Comparison of ENCODE assay signal across 32 cellular contexts in the genomic region with DNA sequence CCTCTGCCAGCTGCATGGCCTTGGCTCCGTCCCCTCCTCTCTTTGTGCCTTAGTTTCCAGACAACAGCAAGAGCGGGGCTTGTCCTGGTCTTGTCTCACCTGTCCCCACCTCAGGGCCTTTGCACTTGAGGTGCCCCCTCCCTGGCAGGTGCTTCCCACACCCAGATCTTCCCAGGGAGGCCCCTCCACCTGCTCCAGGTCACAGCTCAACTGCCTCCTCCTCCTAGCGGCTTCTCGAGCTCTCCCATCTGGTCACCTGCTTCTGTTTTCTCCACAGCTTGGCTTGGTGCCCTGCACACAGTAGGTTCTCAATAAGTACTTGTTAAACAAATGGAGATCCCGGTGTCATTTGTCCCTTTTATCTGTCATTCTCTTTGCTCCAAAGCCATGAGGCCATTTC.
"Had no signal": no experiment of that assay in that cellular context is flagged by ENCODE, and none has a peak within 500 bp of the region (broad histone marks: within the 10 kb centered on the region; RNA-seq: fewer than 3 reads in every experiment).

No MANE protein-coding gene starts in this region.

- DNase-seq: activated effector memory CD4-positive, alpha-beta T cell treated with anti-CD3 and anti-CD28 coated beads, Interleukin-2, amount 50 U/mL, for 16 hours; activated effector memory CD4-positive, alpha-beta T cell treated with Interleukin-2 at 50 U/mL for 16 hours; activated gamma-delta T cell; activated gamma-delta T cell treated with Interleukin-2 at 50 U/mL for 16 hours; activated naive CD4-positive, alpha-beta T cell; activated naive CD4-positive, alpha-beta T cell treated with anti-CD3 and anti-CD28 coated beads for 36 hours; activated naive CD4-positive, alpha-beta T cell treated with anti-CD3 and anti-CD28 coated beads, Interleukin-2, amount 10 ng/mL, durations not matched to agents 7 days and 5 days; activated naive CD4-positive, alpha-beta T cell treated with anti-CD3 and anti-CD28 coated beads, Interleukin-2, amount 50 U/mL, for 16 hours; activated naive CD4-positive, alpha-beta T cell treated with Interleukin-2 at 50 U/mL for 16 hours; activated naive CD8-positive, alpha-beta T cell treated with anti-CD3 and anti-CD28 coated beads for 36 hours; activated naive CD8-positive, alpha-beta T cell treated with anti-CD3 and anti-CD28 coated beads, Interleukin-2, amount 10 ng/mL, durations not matched to agents 7 days and 5 days; activated naive CD8-positive, alpha-beta T cell treated with anti-CD3 and anti-CD28 coated beads, Interleukin-2, amount 50 U/mL, for 24 hours; activated T-cell treated with anti-CD3 and anti-CD28 coated beads, Interleukin-2, amount 50 U/mL, for 1 hour; activated T-cell treated with anti-CD3 and anti-CD28 coated beads, Interleukin-2, amount 50 U/mL, for 24 hours; activated T-cell treated with anti-CD3 and anti-CD28 coated beads, Interleukin-2, amount 50 U/mL, for 4 hours; activated T-cell treated with anti-CD3 and anti-CD28 coated beads, Interleukin-2, amount 50 U/mL, for 48 hours; activated T-cell treated with anti-CD3 and anti-CD28 coated beads, Interleukin-2, amount 50 U/mL, for 72 hours; adrenal gland; amniotic stem cell; amygdala; anterior cingulate cortex; aorta; body of pancreas; brain microvascular endothelial cell; caudate nucleus; central memory CD4-positive, alpha-beta T cell; cerebellar nuclear complex had no signal

- H3K9me3 ChIP-seq: adrenal gland, ascending aorta, body of pancreas had no signal

- H3K27ac ChIP-seq: adrenal gland, ascending aorta, body of pancreas, brain microvascular endothelial cell, breast epithelium, cardiac muscle cell had no signal

- FAIRE-seq: astrocyte, bronchial epithelial cell had no signal

- H3K4me1 ChIP-seq: adrenal gland, ascending aorta, body of pancreas, breast epithelium had no signal

- H3K36me3 ChIP-seq: adrenal gland, ascending aorta, brain microvascular endothelial cell, breast epithelium, cardiac muscle cell had no signal

- H3K4me3 ChIP-seq: adrenal gland, ascending aorta, body of pancreas, breast epithelium, cardiac muscle cell had no signal
